1 cellular context compared by ENCODE assay signal in genomic region chr19:39125554-39126311, GRCh38.
TF ChIP-seq lines count a peak whose summit lies in the region.

Gene PAK4 (plus strand): TSS chr19:39125786. CDS start chr19:39169554, 43,768 bp downstream.

TF ChIP-seq in HepG2, 621 proteins besides CTCF, POLR2A, EP300 and RAD21 (continued from another document and continues in another):
- no peak for TF ChIP-seq ZNF770 (CRISPR knock-in tag; IDR thresholded peaks at IDR 0.05)
- no peak for TF ChIP-seq ZNF7 (CRISPR knock-in tag; IDR thresholded peaks at IDR 0.05)
- peak; percentile 83 for TF ChIP-seq SP5 (CRISPR knock-in tag; IDR thresholded peaks at IDR 0.05; ENCODE audit: borderline replicate concordance, low read depth)
- no peak for TF ChIP-seq MBD4 (IDR thresholded peaks at IDR 0.05; ENCODE audit: borderline replicate concordance, low read length)
- TF ChIP-seq SOX6 (IDR thresholded peaks at IDR 0.05): no peak
- peak; percentile 77; the same call in 1 of the 2 replicates for TF ChIP-seq SOX6 (CRISPR knock-in tag; IDR thresholded peaks at IDR 0.05)
- no peak for TF ChIP-seq ZNF530 (CRISPR knock-in tag; IDR thresholded peaks at IDR 0.05; ENCODE audit: low read depth)
- peak; percentile 61; the same call in 1 of the 2 replicates for TF ChIP-seq ZNF331 (CRISPR knock-in tag; IDR thresholded peaks at IDR 0.05)
- TF ChIP-seq, protein P1, sequence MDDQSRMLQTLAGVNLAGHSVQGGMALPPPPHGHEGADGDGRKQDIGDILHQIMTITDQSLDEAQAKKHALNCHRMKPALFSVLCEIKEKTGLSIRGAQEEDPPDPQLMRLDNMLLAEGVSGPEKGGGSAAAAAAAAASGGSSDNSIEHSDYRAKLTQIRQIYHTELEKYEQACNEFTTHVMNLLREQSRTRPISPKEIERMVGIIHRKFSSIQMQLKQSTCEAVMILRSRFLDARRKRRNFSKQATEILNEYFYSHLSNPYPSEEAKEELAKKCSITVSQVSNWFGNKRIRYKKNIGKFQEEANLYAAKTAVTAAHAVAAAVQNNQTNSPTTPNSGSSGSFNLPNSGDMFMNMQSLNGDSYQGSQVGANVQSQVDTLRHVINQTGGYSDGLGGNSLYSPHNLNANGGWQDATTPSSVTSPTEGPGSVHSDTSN (CRISPR knock-in tag; IDR thresholded peaks at IDR 0.05; ENCODE audit: borderline replicate concordance): no peak
- no peak for TF ChIP-seq CBX1 (IDR thresholded peaks at IDR 0.05; ENCODE audit: low read depth)
- TF ChIP-seq, protein P2, sequence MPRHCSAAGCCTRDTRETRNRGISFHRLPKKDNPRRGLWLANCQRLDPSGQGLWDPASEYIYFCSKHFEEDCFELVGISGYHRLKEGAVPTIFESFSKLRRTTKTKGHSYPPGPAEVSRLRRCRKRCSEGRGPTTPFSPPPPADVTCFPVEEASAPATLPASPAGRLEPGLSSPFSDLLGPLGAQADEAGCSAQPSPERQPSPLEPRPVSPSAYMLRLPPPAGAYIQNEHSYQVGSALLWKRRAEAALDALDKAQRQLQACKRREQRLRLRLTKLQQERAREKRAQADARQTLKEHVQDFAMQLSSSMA (CRISPR knock-in tag; IDR thresholded peaks at IDR 0.05): 0 out of 2 replicates have a peak, but pooled peaks have one; percentile 77
- TF ChIP-seq, protein P3, sequence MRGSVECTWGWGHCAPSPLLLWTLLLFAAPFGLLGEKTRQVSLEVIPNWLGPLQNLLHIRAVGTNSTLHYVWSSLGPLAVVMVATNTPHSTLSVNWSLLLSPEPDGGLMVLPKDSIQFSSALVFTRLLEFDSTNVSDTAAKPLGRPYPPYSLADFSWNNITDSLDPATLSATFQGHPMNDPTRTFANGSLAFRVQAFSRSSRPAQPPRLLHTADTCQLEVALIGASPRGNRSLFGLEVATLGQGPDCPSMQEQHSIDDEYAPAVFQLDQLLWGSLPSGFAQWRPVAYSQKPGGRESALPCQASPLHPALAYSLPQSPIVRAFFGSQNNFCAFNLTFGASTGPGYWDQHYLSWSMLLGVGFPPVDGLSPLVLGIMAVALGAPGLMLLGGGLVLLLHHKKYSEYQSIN (CRISPR knock-in tag; IDR thresholded peaks at IDR 0.05; ENCODE audit: borderline replicate concordance): no peak
- TF ChIP-seq HOXA7 (CRISPR knock-in tag; IDR thresholded peaks at IDR 0.05): no peak
- TF ChIP-seq TCF12 (IDR thresholded peaks at IDR 0.05): no peak
- no peak; the same call in 1 of the 2 replicates for TF ChIP-seq TCF12 (CRISPR knock-in tag; IDR thresholded peaks at IDR 0.05)
- TF ChIP-seq ZNF337 (CRISPR knock-in tag; IDR thresholded peaks at IDR 0.05; ENCODE audit: borderline replicate concordance, low read depth): no peak
- TF ChIP-seq ZNF230 (CRISPR knock-in tag; IDR thresholded peaks at IDR 0.05): peak; percentile 46; the same call in 1 of the 2 replicates
- no peak for TF ChIP-seq ZBTB49 (CRISPR knock-in tag; IDR thresholded peaks at IDR 0.05; ENCODE audit: borderline replicate concordance)
- no peak for TF ChIP-seq ZUFSP (CRISPR knock-in tag; IDR thresholded peaks at IDR 0.05; ENCODE audit: borderline replicate concordance)
- TF ChIP-seq ZNF891 (CRISPR knock-in tag; IDR thresholded peaks at IDR 0.05): peak; percentile 65; the same call in 1 of the 2 replicates
- TF ChIP-seq SMYD3 (CRISPR knock-in tag; IDR thresholded peaks at IDR 0.05): no peak
- no peak for TF ChIP-seq TAF15 (IDR thresholded peaks at IDR 0.05; ENCODE audit: low read depth, low read length, poor library complexity, severe bottlenecking)
- TF ChIP-seq, protein P4, sequence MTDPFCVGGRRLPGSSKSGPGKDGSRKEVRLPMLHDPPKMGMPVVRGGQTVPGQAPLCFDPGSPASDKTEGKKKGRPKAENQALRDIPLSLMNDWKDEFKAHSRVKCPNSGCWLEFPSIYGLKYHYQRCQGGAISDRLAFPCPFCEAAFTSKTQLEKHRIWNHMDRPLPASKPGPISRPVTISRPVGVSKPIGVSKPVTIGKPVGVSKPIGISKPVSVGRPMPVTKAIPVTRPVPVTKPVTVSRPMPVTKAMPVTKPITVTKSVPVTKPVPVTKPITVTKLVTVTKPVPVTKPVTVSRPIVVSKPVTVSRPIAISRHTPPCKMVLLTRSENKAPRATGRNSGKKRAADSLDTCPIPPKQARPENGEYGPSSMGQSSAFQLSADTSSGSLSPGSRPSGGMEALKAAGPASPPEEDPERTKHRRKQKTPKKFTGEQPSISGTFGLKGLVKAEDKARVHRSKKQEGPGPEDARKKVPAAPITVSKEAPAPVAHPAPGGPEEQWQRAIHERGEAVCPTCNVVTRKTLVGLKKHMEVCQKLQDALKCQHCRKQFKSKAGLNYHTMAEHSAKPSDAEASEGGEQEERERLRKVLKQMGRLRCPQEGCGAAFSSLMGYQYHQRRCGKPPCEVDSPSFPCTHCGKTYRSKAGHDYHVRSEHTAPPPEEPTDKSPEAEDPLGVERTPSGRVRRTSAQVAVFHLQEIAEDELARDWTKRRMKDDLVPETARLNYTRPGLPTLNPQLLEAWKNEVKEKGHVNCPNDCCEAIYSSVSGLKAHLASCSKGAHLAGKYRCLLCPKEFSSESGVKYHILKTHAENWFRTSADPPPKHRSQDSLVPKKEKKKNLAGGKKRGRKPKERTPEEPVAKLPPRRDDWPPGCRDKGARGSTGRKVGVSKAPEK (CRISPR knock-in tag; IDR thresholded peaks at IDR 0.05; ENCODE audit: borderline replicate concordance): no peak
- TF ChIP-seq SIX1 (CRISPR knock-in tag; IDR thresholded peaks at IDR 0.05; ENCODE audit: borderline replicate concordance): no peak
- TF ChIP-seq ATF7 (IDR thresholded peaks at IDR 0.05): no peak
- TF ChIP-seq ATF7 (CRISPR knock-in tag; IDR thresholded peaks at IDR 0.05): no peak
- TF ChIP-seq ONECUT2 (CRISPR knock-in tag; IDR thresholded peaks at IDR 0.05): no peak
- TF ChIP-seq, protein P5, sequence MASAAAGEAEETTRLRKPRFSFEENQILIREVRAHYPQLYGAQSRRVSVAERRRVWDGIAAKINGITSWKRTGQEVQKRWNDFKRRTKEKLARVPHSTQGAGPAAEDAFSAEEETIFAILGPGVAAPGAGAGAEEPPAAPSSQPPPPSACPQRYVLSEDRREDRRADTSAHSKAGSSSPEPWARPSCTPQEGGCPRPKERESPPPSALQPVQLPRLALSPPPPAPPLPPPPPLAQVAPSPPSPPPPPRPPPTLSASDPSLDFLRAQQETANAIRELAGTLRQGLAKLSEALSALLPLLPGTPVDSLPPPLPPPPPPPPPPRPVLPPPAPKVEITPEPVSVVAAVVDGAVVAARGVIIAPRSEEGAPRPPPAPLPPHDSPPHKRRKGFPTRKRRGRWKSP (CRISPR knock-in tag; IDR thresholded peaks at IDR 0.05): peak; percentile 61; the same call in 1 of the 2 replicates
- TF ChIP-seq KLF9 (CRISPR knock-in tag; IDR thresholded peaks at IDR 0.05; ENCODE audit: low read depth): no peak; the same call in 1 of the 2 replicates
- TF ChIP-seq ARID2 (CRISPR knock-in tag; IDR thresholded peaks at IDR 0.05; ENCODE audit: borderline replicate concordance): no peak
- TF ChIP-seq HDAC1 (CRISPR knock-in tag; IDR thresholded peaks at IDR 0.05): peak; percentile 88
- peak; percentile 45; the same call in 1 of the 2 replicates for TF ChIP-seq SRF (IDR thresholded peaks at IDR 0.05; ENCODE audit: low read depth, low read length)
- no peak for TF ChIP-seq ZBTB21 (CRISPR knock-in tag; IDR thresholded peaks at IDR 0.05)
- peak; percentile 29; the same call in 1 of the 2 replicates for TF ChIP-seq THAP8 (CRISPR knock-in tag; IDR thresholded peaks at IDR 0.05; ENCODE audit: borderline replicate concordance)
- peak; percentile 73; the same call in 1 of the 2 replicates for TF ChIP-seq DMAP1 (CRISPR knock-in tag; IDR thresholded peaks at IDR 0.05)
- TF ChIP-seq ZBTB14 (CRISPR knock-in tag; IDR thresholded peaks at IDR 0.05): 0 out of 2 replicates have a peak, but pooled peaks have one; percentile 18
- TF ChIP-seq GZF1 (CRISPR knock-in tag; IDR thresholded peaks at IDR 0.05): no peak
- no peak for TF ChIP-seq ZFP36L1 (CRISPR knock-in tag; IDR thresholded peaks at IDR 0.05)
- no peak for TF ChIP-seq XRCC5 (optimal IDR thresholded peaks at IDR 0.05; ENCODE audit: low read length)
- TF ChIP-seq ZNF335 (CRISPR knock-in tag; IDR thresholded peaks at IDR 0.05): peak; percentile 60; the same call in 1 of the 2 replicates
- no peak for TF ChIP-seq ZNF720 (CRISPR knock-in tag; IDR thresholded peaks at IDR 0.05)
- TF ChIP-seq NFIC (IDR thresholded peaks at IDR 0.05; ENCODE audit: low read length): no peak
- TF ChIP-seq KDM4B (CRISPR knock-in tag; IDR thresholded peaks at IDR 0.05): no peak
- no peak for TF ChIP-seq JUND (CRISPR knock-in tag; IDR thresholded peaks at IDR 0.05)
- no peak for TF ChIP-seq ADNP (CRISPR knock-in tag; IDR thresholded peaks at IDR 0.05)
- peak; percentile 84 for TF ChIP-seq KAT8 (CRISPR knock-in tag; IDR thresholded peaks at IDR 0.05)
- no peak for TF ChIP-seq CBFB (CRISPR knock-in tag; IDR thresholded peaks at IDR 0.05)
- TF ChIP-seq HOXA5 (CRISPR knock-in tag; IDR thresholded peaks at IDR 0.05): no peak; the same call in 1 of the 2 replicates
- TF ChIP-seq MEF2D (CRISPR knock-in tag; IDR thresholded peaks at IDR 0.05): peak; percentile 23; the same call in 1 of the 2 replicates
- 0 out of 2 replicates have a peak, but pooled peaks have one; percentile 29 for TF ChIP-seq ZNF160 (CRISPR knock-in tag; IDR thresholded peaks at IDR 0.05)
- TF ChIP-seq ZNF550 (CRISPR knock-in tag; IDR thresholded peaks at IDR 0.05; ENCODE audit: borderline replicate concordance): no peak
- TF ChIP-seq ZNF256 (CRISPR knock-in tag; conservative IDR thresholded peaks at IDR 0.05): no peak
- no peak for TF ChIP-seq CERS6 (CRISPR knock-in tag; IDR thresholded peaks at IDR 0.05)
- TF ChIP-seq SOX5 (CRISPR knock-in tag; IDR thresholded peaks at IDR 0.05; ENCODE audit: borderline replicate concordance): peak; percentile 27; the same call in 1 of the 2 replicates
